In the genomic region with DNA sequence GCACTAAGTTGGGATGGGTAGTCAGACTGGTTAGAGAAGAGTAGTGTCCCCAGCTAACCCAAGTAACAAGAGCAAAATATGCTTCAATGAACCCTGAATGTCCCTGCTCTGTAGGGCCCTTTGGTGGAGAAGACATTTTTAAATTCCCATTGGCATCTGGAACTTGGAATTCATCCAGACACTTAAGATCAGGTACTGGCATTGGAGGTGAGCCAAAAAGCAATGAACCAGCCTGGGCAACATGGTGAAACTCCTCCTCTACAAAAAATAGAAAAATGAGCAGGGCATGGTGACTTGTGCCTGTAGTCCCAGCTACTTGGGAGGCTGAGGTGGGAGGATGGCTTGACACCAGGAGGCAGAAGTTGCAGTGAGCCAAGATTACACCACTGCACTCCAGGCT, we compare ENCODE assay signal across 16 cellular contexts. TPM values are rescaled to one million over a fixed set of nuclear protein-coding genes. Genes with fewer than 3 reads are reported as not detected.
DNase-seq lines count a peak whose midpoint lies in the region; ATAC-seq and TF ChIP-seq lines count a peak whose summit lies in the region.
"Had no signal": no experiment of that assay in that cellular context is flagged by ENCODE, and none has a peak within 500 bp of the region (broad histone marks: within the 10 kb centered on the region; RNA-seq: fewer than 3 reads in every experiment).

No MANE protein-coding gene starts in this region.

- H3K9ac ChIP-seq in mammary epithelial cell (ENCODE audit: insufficient read depth, low read length), result no peak overlapping the region
- H3K9ac ChIP-seq: GM23248 had no signal

- H3K36me3 Mint-ChIP-seq in MCF 10A (ENCODE audit: insufficient read depth, unreplicated experiment) (no peaks in the 10 kb centered on the region), natural killer cell (no peaks in the 10 kb centered on the region)
- no peaks in the 10 kb centered on the region for H3K36me3 Mint-ChIP-seq in stimulated activated memory B cell treated with anti-CD40 and anti-IgM and Interleukin-4, amounts not matched to agents 10 μg/mL and 1 μg/mL and 100 μg/mL, for 72 hours
- H3K36me3 Mint-ChIP-seq: CD4-positive, alpha-beta memory T cell had no signal

- H3K4me3 ChIP-seq in mammary epithelial cell (replicated peaks in 1 of 3; ENCODE audit: insufficient read depth in 1 of 3, low read depth in 2 of 3, low read length in 3 of 3), result no peak overlapping the region
- H3K4me3 ChIP-seq: GM12878, GM23248 had no signal

- H4K20me1 ChIP-seq in mammary epithelial cell (ENCODE audit: insufficient read depth, low read length), result no peaks in the 10 kb centered on the region

- intact Hi-C loops in MCF 10A (cut with micrococcal nuclease) (no loop called here), mammary epithelial cell (cut with micrococcal nuclease) (no loop called here), natural killer cell (cut with micrococcal nuclease) (no loop called here)

- H3K4me1 Mint-ChIP-seq in MCF 10A (ENCODE audit: insufficient read depth, unreplicated experiment) (no peaks in the 10 kb centered on the region), natural killer cell (no peaks in the 10 kb centered on the region)
- H3K4me1 Mint-ChIP-seq in stimulated activated memory B cell treated with anti-CD40 and anti-IgM and Interleukin-4, amounts not matched to agents 10 μg/mL and 1 μg/mL and 100 μg/mL, for 72 hours, result no peaks in the 10 kb centered on the region
- H3K4me1 Mint-ChIP-seq: B cell; CD4-positive, alpha-beta memory T cell had no signal

- TF ChIP-seq CTCF in MCF 10A (IDR thresholded peaks at IDR 0.05; ENCODE audit: unreplicated experiment) (no peak), mammary epithelial cell (conservative IDR thresholded peaks at IDR 0.05 in 1 of 2, IDR thresholded peaks at IDR 0.05 in 1 of 2; ENCODE audit: extremely low read depth in 1 of 2, insufficient read depth in 1 of 2, low read depth in 1 of 2, low read length in 2 of 2) (no peak), natural killer cell (IDR thresholded peaks at IDR 0.05) (no peak)

- CTCF ChIA-PET in MCF 10A (lab: Yijun Ruan, JAX), result interaction anchor here (0.7 to 1.2 kb wide), 4 partner anchors 9 to 134 kb away, joined by 3 to 7 read pairs (median 3); no protein-coding TSS in a partner anchor
- CTCF ChIA-PET in mammary epithelial cell (lab: Charles Lee; ENCODE audit: low non-redundant PET), result no interaction called here

- H3K27me3 Mint-ChIP-seq in MCF 10A (ENCODE audit: insufficient read depth, unreplicated experiment) (peaks cover 52% of the 10 kb centered on the region), natural killer cell (ENCODE audit: low read depth in 2 of 2) (peaks cover 23 to 63% of the 10 kb centered on the region in 2 donors)
- peaks cover 56% of the 10 kb centered on the region for H3K27me3 Mint-ChIP-seq in stimulated activated memory B cell treated with anti-CD40 and anti-IgM and Interleukin-4, amounts not matched to agents 10 μg/mL and 1 μg/mL and 100 μg/mL, for 72 hours

- no peaks in the 10 kb centered on the region for H3K36me3 ChIP-seq in mammary epithelial cell (ENCODE audit: insufficient read depth, low read length)

- DNase-seq in MCF 10A (ENCODE audit: unreplicated experiment), result peak; percentile 43
- no peak for DNase-seq in mammary epithelial cell
- peak; percentile 64 for DNase-seq in NCI-H2029 (lab: John Stamatoyannopoulos, UW)
- DNase-seq in kidney tubule cell (ENCODE audit: low spot score), result peak; percentile 2
- no peak for DNase-seq in COLO668 (lab: John Stamatoyannopoulos, UW; ENCODE audit: unreplicated experiment)
- DNase-seq in natural killer cell, result no peak
- DNase-seq: CD4-positive, alpha-beta memory T cell; COR-L47; DMS53; GM23248; H7 had no signal

- H3K27ac ChIP-seq in mammary epithelial cell (ENCODE audit: insufficient read depth, low read depth, low read length), result no peak overlapping the region
- H3K27ac ChIP-seq: C4-2B, GM23248, HL-60 had no signal

- H3K9me3 ChIP-seq in mammary epithelial cell (replicated peaks; ENCODE audit: insufficient read depth, low read length), result no peaks in the 10 kb centered on the region

- peaks cover 11% of the 10 kb centered on the region for H3K9me3 Mint-ChIP-seq in MCF 10A (ENCODE audit: unreplicated experiment)
- H3K9me3 Mint-ChIP-seq in natural killer cell, result no peaks in the 10 kb centered on the region
- peaks cover 7% of the 10 kb centered on the region for H3K9me3 Mint-ChIP-seq in stimulated activated memory B cell treated with anti-CD40 and anti-IgM and Interleukin-4, amounts not matched to agents 10 μg/mL and 1 μg/mL and 100 μg/mL, for 72 hours

- in situ Hi-C loops in mammary epithelial cell (cut with MboI; ENCODE audit: low sequenced_read_pairs in 2 of 2), result no loop called here

- H3K79me2 ChIP-seq in mammary epithelial cell (ENCODE audit: insufficient read depth, low read length), result no peaks in the 10 kb centered on the region

- POLR2A ChIA-PET in MCF 10A (lab: Yijun Ruan, JAX), result no interaction called here

- no peaks in the 10 kb centered on the region for H3K4me1 ChIP-seq in mammary epithelial cell (ENCODE audit: insufficient read depth, low read length)

- no peak overlapping the region for H2AFZ ChIP-seq in mammary epithelial cell (ENCODE audit: low read depth, low read length)
- H2AFZ ChIP-seq: GM23248 had no signal

- dilution Hi-C loops in mammary epithelial cell (cut with HindIII; ENCODE audit: low sequenced_read_pairs), result no loop called here

- BruUV-seq in MCF 10A (replicated peaks; lab: Mats Ljungman, UMichigan) (no TSS peak), mammary epithelial cell (replicated peaks; lab: Mats Ljungman, UMichigan) (no TSS peak)

- ATAC-seq in natural killer cell, result no peak
- ATAC-seq in stimulated activated memory B cell treated with anti-CD40 and anti-IgM and Interleukin-4, amounts not matched to agents 10 μg/mL and 1 μg/mL and 100 μg/mL, for 72 hours, result no peak
- ATAC-seq: GM12878 had no signal

- no peak overlapping the region for H3K4me2 ChIP-seq in mammary epithelial cell (ENCODE audit: insufficient read depth, low read depth, low read length)

- no peak overlapping the region for H3K4me3 Mint-ChIP-seq in MCF 10A (ENCODE audit: unreplicated experiment)
- no peak overlapping the region for H3K4me3 Mint-ChIP-seq in natural killer cell
- no peak overlapping the region for H3K4me3 Mint-ChIP-seq in stimulated activated memory B cell treated with anti-CD40 and anti-IgM and Interleukin-4, amounts not matched to agents 10 μg/mL and 1 μg/mL and 100 μg/mL, for 72 hours
- H3K4me3 Mint-ChIP-seq: B cell; CD4-positive, alpha-beta memory T cell had no signal

- H3K27ac Mint-ChIP-seq in MCF 10A (ENCODE audit: low read depth, unreplicated experiment), result no peak overlapping the region
- H3K27ac Mint-ChIP-seq in natural killer cell, result no peak overlapping the region
- H3K27ac Mint-ChIP-seq in stimulated activated memory B cell treated with anti-CD40 and anti-IgM and Interleukin-4, amounts not matched to agents 10 μg/mL and 1 μg/mL and 100 μg/mL, for 72 hours, result no peak overlapping the region
- H3K27ac Mint-ChIP-seq: B cell; CD4-positive, alpha-beta memory T cell had no signal

- H3K27me3 ChIP-seq in mammary epithelial cell (ENCODE audit: insufficient read depth, low read length), result peaks cover 4% of the 10 kb centered on the region

RNA-seq across cellular contexts. Expression of a gene that starts 58.9 kb away (rescaled TPM):
- 4.8 and 6.6 TPM in 2 replicates for total RNA-seq in MCF 10A (2022)
- total RNA-seq in mammary epithelial cell, result 10 to 100 TPM; 18.0 to 19.6 TPM
- 8.0 TPM for polyA plus RNA-seq in mammary epithelial cell
- 18.9 TPM for polyA minus RNA-seq in mammary epithelial cell
- 10 to 100 TPM in 2 of 3 donors, 1 to 10 TPM in 1; 9.2 to 10.7 (median 10.0) TPM for total RNA-seq in natural killer cell

Comparison
In these comparisons a context has a peak if more than half of its experiments do, and no peak if none do; other contexts are left out.
1. DNase-seq: peak in MCF 10A (single experiment), NCI-H2029 (single experiment) and kidney tubule cell (single experiment); none in mammary epithelial cell (single experiment), COLO668 (single experiment) and natural killer cell (single experiment).